Comparison of ENCODE assay signal across 8 cellular contexts in genomic region chr12:14618990-14619389, GRCh38. TPM values are rescaled to one million over a fixed set of nuclear protein-coding genes. Genes with fewer than 3 reads are reported as not detected.
DNase-seq lines count a peak whose midpoint lies in the region; ATAC-seq and TF ChIP-seq lines count a peak whose summit lies in the region.

No MANE protein-coding gene starts in this region.

- peaks cover 3% of the 10 kb centered on the region for H3K27me3 ChIP-seq in foreskin keratinocyte

- H3K4me1 ChIP-seq in foreskin keratinocyte, result no peaks in the 10 kb centered on the region

- peak; percentile 67 for TF ChIP-seq CTCF in foreskin keratinocyte (conservative IDR thresholded peaks at IDR 0.05)

- intact Hi-C loops in posterior cingulate gyrus (cut with DNase I), result loop anchor here (2.0 kb wide), 1 partner anchor 380 kb away; no protein-coding TSS in a partner anchor

- no peak overlapping the region for H3K27ac ChIP-seq in foreskin keratinocyte

- DNase-seq in NOMO-1 treated with DMSO at 0.1 percent for 48 hours (lab: John Stamatoyannopoulos, UW; ENCODE audit: unreplicated experiment) (peak; percentile 6), NOMO-1 treated with dmso at 0.1 percent for 144 hours (lab: John Stamatoyannopoulos, UW; ENCODE audit: unreplicated experiment) (no peak), OCI-M1 (lab: John Stamatoyannopoulos, UW) (peak; percentile 47), foreskin keratinocyte (peak in 1 of 2 donors; percentile 29), superior temporal gyrus (ENCODE audit: extremely low spot score) (peak; percentile 63), posterior cingulate gyrus (no peak)

- peak; percentile 41 for ATAC-seq in foreskin keratinocyte
- ATAC-seq in GM21576 (IDR thresholded peaks at IDR 0.05; ENCODE audit: unreplicated experiment), result no peak
- no peak for ATAC-seq in HG02852 (IDR thresholded peaks at IDR 0.05; ENCODE audit: unreplicated experiment)

RNA-seq across cellular contexts. Expression of gene PLBD1, which starts 51.3 kb away (rescaled TPM):
- 2.0 and 3.6 TPM in 2 replicates for total RNA-seq in foreskin keratinocyte
- polyA plus RNA-seq in foreskin keratinocyte, result 1.5 and 2.9 TPM in 2 replicates

Comparison
In these comparisons a context has a peak if more than half of its experiments do, and no peak if none do; other contexts are left out.
1. DNase-seq: peak in NOMO-1 treated with DMSO at 0.1 percent for 48 hours (single experiment), OCI-M1 (single experiment) and superior temporal gyrus (single experiment); none in NOMO-1 treated with dmso at 0.1 percent for 144 hours (single experiment) and posterior cingulate gyrus (0 of 10).